Comparison of ENCODE assay signal across 33 cellular contexts in genomic region chr11:74438681-74439080, GRCh38. TPM values are rescaled to one million over a fixed set of nuclear protein-coding genes. Genes with fewer than 3 reads are reported as not detected.
"Had no signal": no experiment of that assay in that cellular context is flagged by ENCODE, and none has a peak within 500 bp of the region (broad histone marks: within the 10 kb centered on the region; RNA-seq: fewer than 3 reads in every experiment).

No MANE protein-coding gene starts in this region.

- DNase-seq: activated B cell treated with CpG ODN at 0.5 μM for 24 hours; activated CD4-positive, alpha-beta T cell treated with anti-CD3 and anti-CD28 coated beads for 48 hours; activated CD4-positive, alpha-beta T cell treated with anti-CD3 and anti-CD28 coated beads, Interleukin-2, amount 50 U/mL, for 1 hour; activated CD4-positive, alpha-beta T cell treated with anti-CD3 and anti-CD28 coated beads, Interleukin-2, amount 50 U/mL, for 48 hours; activated CD8-positive, alpha-beta memory T cell treated with anti-CD3 and anti-CD28 coated beads for 24 hours; activated CD8-positive, alpha-beta memory T cell treated with anti-CD3 and anti-CD28 coated beads, Interleukin-2, amount 50 U/mL, for 4 hours; activated CD8-positive, alpha-beta T cell treated with anti-CD3 and anti-CD28 coated beads for 36 hours; activated gamma-delta T cell; activated naive CD4-positive, alpha-beta T cell; activated naive CD4-positive, alpha-beta T cell treated with anti-CD3 and anti-CD28 coated beads, Interleukin-2, amount 10 ng/mL, durations not matched to agents 7 days and 5 days; activated naive CD8-positive, alpha-beta T cell treated with anti-CD3 and anti-CD28 coated beads, Interleukin-2, amount 10 ng/mL, durations not matched to agents 7 days and 5 days; activated T-cell treated with anti-CD3 and anti-CD28 coated beads, Interleukin-2, amount 50 U/mL, for 1 hour; activated T-cell treated with anti-CD3 and anti-CD28 coated beads, Interleukin-2, amount 50 U/mL, for 72 hours; central memory CD4-positive, alpha-beta T cell; cerebellar nuclear complex; dorsolateral prefrontal cortex; effector memory CD4-positive, alpha-beta T cell; endodermal cell; foreskin fibroblast; head of caudate nucleus; T-helper 1 cell; T-helper 17 cell; T1000; WERI-Rb-1 had no signal

- H3K36me3 ChIP-seq: ascending aorta, breast epithelium, cardiac muscle cell, WERI-Rb-1 had no signal

- H3K9me3 ChIP-seq: ascending aorta, breast epithelium had no signal

- ATAC-seq: activated CD4-positive, CD25-positive, alpha-beta regulatory T cell treated with anti-CD3 and anti-CD28 coated beads, Interleukin-2, amount 50 U/mL, for 24 hours; activated CD8-positive, alpha-beta T cell treated with anti-CD3 and anti-CD28 coated beads for 36 hours; activated naive CD4-positive, alpha-beta T cell treated with anti-CD3 and anti-CD28 coated beads, Interleukin-2, amount 50 U/mL, for 72 hours; activated T-cell treated with anti-CD3 and anti-CD28 coated beads, Interleukin-2, amount 50 U/mL, for 72 hours; T-helper 17 cell had no signal

- H3K36me3 Mint-ChIP-seq: activated naive CD4-positive, alpha-beta T cell treated with anti-CD3 and anti-CD28 coated beads, Interleukin-2, amount 10 ng/mL, durations not matched to agents 7 days and 5 days; activated naive CD8-positive, alpha-beta T cell treated with anti-CD3 and anti-CD28 coated beads, Interleukin-2, amount 10 ng/mL, durations not matched to agents 7 days and 5 days; brain had no signal

- H3K27ac Mint-ChIP-seq: activated B cell treated with CpG ODN at 0.5 μM for 24 hours; activated CD8-positive, alpha-beta T cell treated with anti-CD3 and anti-CD28 coated beads for 36 hours; activated naive CD4-positive, alpha-beta T cell treated with anti-CD3 and anti-CD28 coated beads, Interleukin-2, amount 10 ng/mL, durations not matched to agents 7 days and 5 days; activated naive CD4-positive, alpha-beta T cell treated with anti-CD3 and anti-CD28 coated beads, Interleukin-2, amount 50 U/mL, for 72 hours; activated naive CD8-positive, alpha-beta T cell treated with anti-CD3 and anti-CD28 coated beads, Interleukin-2, amount 10 ng/mL, durations not matched to agents 7 days and 5 days; activated T-cell treated with anti-CD3 and anti-CD28 coated beads, Interleukin-2, amount 50 U/mL, for 72 hours; brain; dendritic cell treated with granulocyte-macrophage colony-stimulating factor and Interleukin-4, amounts not matched to agents 40 ng/mL and 50 ng/mL, for 4 days; endodermal cell; T-helper 17 cell; T-helper 2 cell treated with Interferon-gamma antibody and Interleukin-4, amounts not matched to agents 5 μg/mL and 100 μg/mL, for 36 hours had no signal

- H3K27ac ChIP-seq: ascending aorta, breast epithelium, cardiac muscle cell, coronary artery, dorsolateral prefrontal cortex, WERI-Rb-1 had no signal

- H3K4me1 Mint-ChIP-seq: activated B cell treated with CpG ODN at 0.5 μM for 24 hours; activated naive CD4-positive, alpha-beta T cell treated with anti-CD3 and anti-CD28 coated beads, Interleukin-2, amount 10 ng/mL, durations not matched to agents 7 days and 5 days; activated naive CD8-positive, alpha-beta T cell treated with anti-CD3 and anti-CD28 coated beads, Interleukin-2, amount 10 ng/mL, durations not matched to agents 7 days and 5 days had no signal

- H3K27me3 ChIP-seq: ascending aorta, breast epithelium, cardiac muscle cell, dorsolateral prefrontal cortex had no signal

- H3K9me3 Mint-ChIP-seq: activated B cell treated with CpG ODN at 0.5 μM for 24 hours; activated CD8-positive, alpha-beta T cell treated with anti-CD3 and anti-CD28 coated beads for 36 hours; activated naive CD8-positive, alpha-beta T cell treated with anti-CD3 and anti-CD28 coated beads, Interleukin-2, amount 10 ng/mL, durations not matched to agents 7 days and 5 days; brain; endodermal cell had no signal

- H3K27me3 Mint-ChIP-seq: dendritic cell treated with granulocyte-macrophage colony-stimulating factor and Interleukin-4, amounts not matched to agents 40 ng/mL and 50 ng/mL, for 4 days had no signal

- H3K4me3 Mint-ChIP-seq: activated B cell treated with CpG ODN at 0.5 μM for 24 hours; activated CD8-positive, alpha-beta T cell treated with anti-CD3 and anti-CD28 coated beads for 36 hours; activated naive CD4-positive, alpha-beta T cell treated with anti-CD3 and anti-CD28 coated beads, Interleukin-2, amount 10 ng/mL, durations not matched to agents 7 days and 5 days; activated naive CD8-positive, alpha-beta T cell treated with anti-CD3 and anti-CD28 coated beads, Interleukin-2, amount 10 ng/mL, durations not matched to agents 7 days and 5 days; activated T-cell treated with anti-CD3 and anti-CD28 coated beads, Interleukin-2, amount 50 U/mL, for 72 hours; brain; dendritic cell treated with granulocyte-macrophage colony-stimulating factor and Interleukin-4, amounts not matched to agents 40 ng/mL and 50 ng/mL, for 4 days; endodermal cell; T-helper 17 cell; T-helper 2 cell treated with Interferon-gamma antibody and Interleukin-4, amounts not matched to agents 5 μg/mL and 100 μg/mL, for 36 hours had no signal

- H3K4me3 ChIP-seq: ascending aorta, breast epithelium, cardiac muscle cell, coronary artery, dorsolateral prefrontal cortex had no signal

RNA-seq across cellular contexts. Expression of gene KCNE3, which starts 28.7 kb away (rescaled TPM):
- total RNA-seq: activated B cell treated with CpG ODN at 0.5 μM for 24 hours; activated CD8-positive, alpha-beta T cell treated with anti-CD3 and anti-CD28 coated beads for 36 hours; activated naive CD4-positive, alpha-beta T cell treated with anti-CD3 and anti-CD28 coated beads, Interleukin-2, amount 50 U/mL, for 72 hours; activated T-cell treated with anti-CD3 and anti-CD28 coated beads, Interleukin-2, amount 50 U/mL, for 72 hours; ascending aorta had no signal

RNA-seq across cellular contexts. Expression of gene LIPT2, which starts 54.8 kb away (rescaled TPM):
- total RNA-seq: ascending aorta had no signal
